Comparison of ENCODE assay signal across 8 cellular contexts in the genomic region with DNA sequence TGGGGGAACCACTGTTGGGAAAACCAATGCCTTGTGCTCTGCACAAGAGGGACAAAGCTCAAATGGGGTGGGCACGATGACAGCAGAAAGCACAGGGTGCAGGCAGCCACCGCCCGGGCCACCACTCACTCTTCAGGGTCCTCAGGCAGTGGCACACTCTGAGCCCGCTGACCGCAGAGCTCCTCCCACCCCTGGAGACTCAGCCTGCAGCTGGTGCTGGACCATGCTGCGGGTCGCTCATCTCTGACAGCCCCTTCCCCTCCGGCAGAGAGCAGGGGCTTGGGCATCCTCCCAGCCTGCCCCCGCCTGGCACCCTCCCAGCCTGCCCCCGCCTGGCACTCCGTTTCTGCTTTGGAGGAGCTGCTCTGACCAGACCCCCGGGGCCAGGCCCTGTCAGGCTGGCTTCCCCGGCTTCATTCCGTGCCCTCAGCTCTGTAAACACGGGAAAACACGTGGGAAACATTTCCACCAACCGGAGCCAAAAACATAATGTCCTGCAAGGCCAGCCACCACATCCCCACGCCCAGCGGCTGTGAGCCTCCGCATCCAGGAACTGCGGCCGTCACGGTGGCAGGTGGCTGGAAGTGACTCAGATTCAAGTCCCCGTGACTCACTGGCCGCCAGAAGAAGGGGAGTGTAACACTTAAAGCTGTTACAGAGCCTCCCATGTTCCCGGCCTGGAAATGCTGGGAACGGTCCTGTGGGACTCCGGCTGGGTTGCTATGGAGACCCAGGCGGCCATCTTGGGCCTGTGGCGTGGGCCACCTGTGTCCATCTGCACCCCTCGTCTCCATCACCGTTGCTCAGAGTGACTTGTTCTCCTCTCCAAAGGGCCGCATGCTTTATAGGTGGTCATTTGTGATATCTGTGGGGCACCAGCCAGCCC. TPM values are rescaled to one million over a fixed set of nuclear protein-coding genes. Genes with fewer than 3 reads are reported as not detected.
DNase-seq lines count a peak whose midpoint lies in the region; ATAC-seq and TF ChIP-seq lines count a peak whose summit lies in the region.

No MANE protein-coding gene starts in this region.

- no peak for ATAC-seq in HG02610 (IDR thresholded peaks at IDR 0.05; ENCODE audit: unreplicated experiment)

- TF ChIP-seq CTCF in prostate gland (IDR thresholded peaks at IDR 0.05), result no peak

- DNase-seq in activated effector memory CD4-positive, alpha-beta T cell treated with anti-CD3 and anti-CD28 coated beads, Interleukin-2, amount 50 U/mL, for 16 hours, result peak; percentile 60
- DNase-seq in activated effector memory CD4-positive, alpha-beta T cell treated with Interleukin-2 at 50 U/mL for 16 hours, result no peak
- DNase-seq in SW480 (ENCODE audit: low spot score), result peak; percentile 97
- DNase-seq in foreskin melanocyte, result peak; percentile 22
- DNase-seq in prostate gland (ENCODE audit: low spot score), result peak; percentile 92
- DNase-seq in activated T-cell treated with anti-CD3 and anti-CD28 coated beads, Interleukin-2, amount 50 U/mL, for 48 hours, result no peak
- DNase-seq in NCI-H1436 (lab: John Stamatoyannopoulos, UW), result no peak

- H3K9me3 ChIP-seq in prostate gland, result no peaks in the 10 kb centered on the region

- no peak overlapping the region for H3K4me3 ChIP-seq in prostate gland

- WGBS in prostate gland, result 23% methylated on average over 32 of the region's 33 CpGs

- peak overlapping the region; percentile 68 to 90 for H3K27ac ChIP-seq in prostate gland

- TF ChIP-seq POLR2A in prostate gland (IDR thresholded peaks at IDR 0.05), result peak; percentile 24

- no peaks in the 10 kb centered on the region for H3K36me3 ChIP-seq in prostate gland

- no peaks in the 10 kb centered on the region for H3K27me3 ChIP-seq in prostate gland (replicated peaks; ENCODE audit: insufficient read depth)

- H3K4me1 ChIP-seq in prostate gland (replicated peaks), result peaks cover 31% of the 10 kb centered on the region

- intact Hi-C loops in prostate gland (cut with DNase I), result no loop called here

RNA-seq across cellular contexts. Expression of a gene that starts 6.8 kb away (rescaled TPM):
- total RNA-seq in prostate gland, result 100 to 1,000 TPM in 1 of 2 donors, 10 to 100 TPM in 1; 32.0 to 115 TPM

Comparison
In these comparisons a context has a peak if more than half of its experiments do, and no peak if none do; other contexts are left out.
1. DNase-seq: peak in activated effector memory CD4-positive, alpha-beta T cell treated with anti-CD3 and anti-CD28 coated beads, Interleukin-2, amount 50 U/mL, for 16 hours (single experiment), SW480 (single experiment), foreskin melanocyte (single experiment) and prostate gland (single experiment); none in activated effector memory CD4-positive, alpha-beta T cell treated with Interleukin-2 at 50 U/mL for 16 hours (single experiment), activated T-cell treated with anti-CD3 and anti-CD28 coated beads, Interleukin-2, amount 50 U/mL, for 48 hours (0 of 2) and NCI-H1436 (single experiment).